Comparison of ENCODE assay signal across 11 cellular contexts in genomic region chr20:31485450-31486339, GRCh38.
DNase-seq lines count a peak whose midpoint lies in the region; ATAC-seq and TF ChIP-seq lines count a peak whose summit lies in the region.
"Had no signal": no experiment of that assay in that cellular context is flagged by ENCODE, and none has a peak within 500 bp of the region (broad histone marks: within the 10 kb centered on the region; RNA-seq: fewer than 3 reads in every experiment).

No MANE protein-coding gene starts in this region.

- ATAC-seq in stimulated activated effector memory CD8-positive, alpha-beta T cell treated with anti-CD3 and anti-CD28 coated beads, Interleukin-12 subunit alpha, Interleukin-12 subunit beta, amount 100 ng/mL, for 72 hours = no peak
- no peak for ATAC-seq in GM18907 (IDR thresholded peaks at IDR 0.05; ENCODE audit: unreplicated experiment)
- no peak for ATAC-seq in GM18517 (IDR thresholded peaks at IDR 0.05; ENCODE audit: unreplicated experiment)

- H3K27ac Mint-ChIP-seq in stimulated activated effector memory CD8-positive, alpha-beta T cell treated with anti-CD3 and anti-CD28 coated beads, Interleukin-12 subunit alpha, Interleukin-12 subunit beta, amount 100 ng/mL, for 72 hours = peak overlapping the region; percentile 24

- no peaks in the 10 kb centered on the region for H3K36me3 Mint-ChIP-seq in stimulated activated effector memory CD8-positive, alpha-beta T cell treated with anti-CD3 and anti-CD28 coated beads, Interleukin-12 subunit alpha, Interleukin-12 subunit beta, amount 100 ng/mL, for 72 hours

- H3K9me3 ChIP-seq in iPS-18c (ENCODE audit: control insufficient read depth, insufficient read depth, low read length) = peaks cover 2% of the 10 kb centered on the region
- H3K9me3 ChIP-seq: neutrophil had no signal

- H3K4me3 ChIP-seq in astrocyte of the spinal cord (ENCODE audit: low read depth, low read length) = no peak overlapping the region
- peak overlapping the region; percentile 46 for H3K4me3 ChIP-seq in iPS-18c (ENCODE audit: insufficient read depth, low read depth, low read length)

- no peak for TF ChIP-seq CTCF in astrocyte of the spinal cord (IDR thresholded peaks at IDR 0.05; ENCODE audit: low read depth, low read length)

- H3K4me3 Mint-ChIP-seq in stimulated activated effector memory CD8-positive, alpha-beta T cell treated with anti-CD3 and anti-CD28 coated beads, Interleukin-12 subunit alpha, Interleukin-12 subunit beta, amount 100 ng/mL, for 72 hours = no peak overlapping the region
- H3K4me3 Mint-ChIP-seq: central memory CD8-positive, alpha-beta T cell had no signal

- in situ Hi-C loops in astrocyte of the spinal cord (cut with HindIII; ENCODE audit: low sequenced_read_pairs) = no loop called here

- H3K9me3 Mint-ChIP-seq in stimulated activated effector memory CD8-positive, alpha-beta T cell treated with anti-CD3 and anti-CD28 coated beads, Interleukin-12 subunit alpha, Interleukin-12 subunit beta, amount 100 ng/mL, for 72 hours = no peaks in the 10 kb centered on the region
- H3K9me3 Mint-ChIP-seq: central memory CD8-positive, alpha-beta T cell had no signal

- H3K4me1 Mint-ChIP-seq in stimulated activated effector memory CD8-positive, alpha-beta T cell treated with anti-CD3 and anti-CD28 coated beads, Interleukin-12 subunit alpha, Interleukin-12 subunit beta, amount 100 ng/mL, for 72 hours = peaks cover 10% of the 10 kb centered on the region
- H3K4me1 Mint-ChIP-seq: central memory CD8-positive, alpha-beta T cell had no signal

- DNase-seq in HK-2 (ENCODE audit: unreplicated experiment) (peak; percentile 53), astrocyte of the spinal cord (ENCODE audit: low read depth, low spot score) (peak; percentile 37), DMS153 (lab: John Stamatoyannopoulos, UW) (no peak), DMS79 (lab: John Stamatoyannopoulos, UW) (no peak)
- DNase-seq in stimulated activated effector memory CD8-positive, alpha-beta T cell treated with anti-CD3 and anti-CD28 coated beads, Interleukin-12 subunit alpha, Interleukin-12 subunit beta, amount 100 ng/mL, for 72 hours (ENCODE audit: low spot score in 2 of 2) = no peak
- DNase-seq: NCI-H187 treated with DMSO at 0.1 percent for 48 hours had no signal

Comparison
In these comparisons a context has a peak if more than half of its experiments do, and no peak if none do; other contexts are left out.
1. DNase-seq: peak in HK-2 (single experiment) and astrocyte of the spinal cord (single experiment); none in stimulated activated effector memory CD8-positive, alpha-beta T cell treated with anti-CD3 and anti-CD28 coated beads, Interleukin-12 subunit alpha, Interleukin-12 subunit beta, amount 100 ng/mL, for 72 hours (0 of 2), DMS153 (single experiment) and DMS79 (single experiment).